In the genomic region with DNA sequence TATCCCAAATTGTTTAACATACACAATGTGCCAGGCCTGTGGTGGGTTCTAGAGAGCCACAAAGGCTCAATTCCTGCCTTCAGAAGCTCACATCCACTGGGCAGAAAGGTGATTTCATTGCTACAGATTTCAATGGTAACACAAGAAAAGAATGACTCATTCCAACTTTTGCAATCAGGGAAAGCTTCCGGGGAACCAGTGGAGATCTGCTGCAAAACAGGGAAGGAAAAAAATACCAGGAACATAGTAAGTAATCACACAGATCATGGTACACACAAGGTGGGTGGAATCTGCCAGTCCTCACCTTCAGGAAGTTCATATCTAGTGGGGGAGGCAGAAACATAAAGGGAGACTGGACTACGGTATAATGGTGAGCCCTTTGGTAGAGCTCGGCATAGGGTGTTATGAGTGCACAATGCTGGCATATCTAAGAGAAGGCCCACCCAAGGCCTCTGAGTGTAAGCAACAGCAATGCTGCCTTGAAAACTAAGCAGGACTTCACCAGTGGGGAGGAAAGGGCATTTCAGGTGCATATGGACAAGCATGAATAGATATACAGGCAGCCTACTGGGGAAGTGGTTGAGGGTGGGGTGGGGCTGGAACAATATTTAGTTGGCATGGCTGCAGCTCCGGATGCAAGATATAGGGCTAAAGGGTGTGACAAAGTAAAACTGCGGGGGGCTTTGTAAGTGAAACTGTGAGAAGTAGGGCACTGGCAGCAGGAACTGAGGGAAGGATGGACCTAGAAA, we compare ENCODE assay signal across 9 cellular contexts. TPM values are rescaled to one million over a fixed set of nuclear protein-coding genes. Genes with fewer than 3 reads are reported as not detected.
A peak's percentile ranks its signal among the peaks of the same experiment; 100 is the strongest.
DNase-seq lines count a peak whose midpoint lies in the region; ATAC-seq and TF ChIP-seq lines count a peak whose summit lies in the region.
"Had no signal": no experiment of that assay in that cellular context is flagged by ENCODE, and none has a peak within 500 bp of the region (broad histone marks: within the 10 kb centered on the region; RNA-seq: fewer than 3 reads in every experiment).

No MANE protein-coding gene starts in this region.

- no peak for ATAC-seq in lung (ENCODE audit: insufficient read depth, low FRiP score)

- intact Hi-C loops in CD14-positive monocyte (cut with micrococcal nuclease): loop anchor here in 1 of 2 donors (10.0 kb wide), 1 partner anchor 51 kb away; no protein-coding TSS in a partner anchor

- peaks cover 60% of the 10 kb centered on the region for H4K20me1 ChIP-seq in MM.1S (ENCODE audit: insufficient read depth, low read length)

- H3K9me3 ChIP-seq in MM.1S (replicated peaks; ENCODE audit: insufficient read depth, low read length) (no peaks in the 10 kb centered on the region), lung (ENCODE audit: control insufficient read depth in 2 of 2, insufficient read depth in 1 of 2, low read length in 1 of 2) (no peaks in the 10 kb centered on the region)

- H3K27me3 Mint-ChIP-seq in CD14-positive monocyte (ENCODE audit: low read depth in 3 of 3): no peaks in the 10 kb centered on the region

- H3F3A ChIP-seq in MM.1S (ENCODE audit: insufficient read depth, low read length): peaks cover 23% of the 10 kb centered on the region

- peak overlapping the region; percentile 19; the same call in 1 of the 2 replicates for H3K27ac ChIP-seq in MM.1S (ENCODE audit: low read length)
- peak overlapping the region; percentile 64 to 73 for H3K27ac ChIP-seq in lung (ENCODE audit: low read depth in 1 of 2, low read length in 1 of 2)

- H3K27me3 ChIP-seq in MM.1S (replicated peaks; ENCODE audit: insufficient read depth, low read length) (no peaks in the 10 kb centered on the region), lung (ENCODE audit: control insufficient read depth, insufficient read depth) (no peaks in the 10 kb centered on the region)

- peaks cover 100% of the 10 kb centered on the region for H3K79me2 ChIP-seq in MM.1S (ENCODE audit: low read length)

- H3K36me3 Mint-ChIP-seq in CD14-positive monocyte: peaks cover 0 to 3% of the 10 kb centered on the region in 2 donors

- H3K4me3 Mint-ChIP-seq in CD14-positive monocyte: no peak overlapping the region

- peak overlapping the region; percentile 58 to 91 (median 83) for H3K27ac Mint-ChIP-seq in CD14-positive monocyte

- peaks cover 35% of the 10 kb centered on the region for H3K4me1 Mint-ChIP-seq in CD14-positive monocyte

- peaks cover 13% of the 10 kb centered on the region for H3K36me3 ChIP-seq in MM.1S (replicated peaks; ENCODE audit: insufficient read depth, low read length)
- H3K36me3 ChIP-seq in lung (ENCODE audit: control insufficient read depth in 2 of 2, insufficient read depth in 2 of 2, low read length in 2 of 2): no peaks in the 10 kb centered on the region

- peaks cover 0 to 2% (median 0%) of the 10 kb centered on the region in 7 donors for H3K9me3 Mint-ChIP-seq in CD14-positive monocyte

- H3K9ac ChIP-seq in MM.1S (ENCODE audit: low read length): no peak overlapping the region

- WGBS in lung, 2 donors: 73 to 74% methylated on average over 5 of the region's 5 CpGs

- H3K4me1 ChIP-seq in MM.1S (ENCODE audit: low read length) (peaks cover 51% of the 10 kb centered on the region), lung (ENCODE audit: control insufficient read depth in 2 of 2, insufficient read depth in 2 of 2, low read length in 2 of 2) (peaks cover 0 to 26% of the 10 kb centered on the region in 2 donors)

- no peak overlapping the region for H3K4me2 ChIP-seq in MM.1S (ENCODE audit: low read depth, low read length)

- no peak for TF ChIP-seq CTCF in CD14-positive monocyte (IDR thresholded peaks at IDR 0.05)
- TF ChIP-seq CTCF in MM.1S (IDR thresholded peaks at IDR 0.05; ENCODE audit: low read length): no peak
- TF ChIP-seq CTCF in lung (IDR thresholded peaks at IDR 0.05; ENCODE audit: control extremely low read depth, extremely low read depth): no peak

- H2AFZ ChIP-seq in MM.1S (ENCODE audit: low read length): no peak overlapping the region

- DNase-seq in CD14-positive monocyte (ENCODE audit: low spot score) (no peak), MM.1S (no peak), astrocyte of the hippocampus (ENCODE audit: low read depth, low spot score) (peak; percentile 16), lung (ENCODE audit: low spot score) (no peak), islet precursor cell (no peak), NOMO-1 treated with dmso at 0.1 percent for 144 hours (lab: John Stamatoyannopoulos, UW; ENCODE audit: unreplicated experiment) (no peak), amygdala (lab: John Stamatoyannopoulos, UW) (no peak), 8988T (no peak)
- DNase-seq: NCI-H1694 had no signal

- H3K4me3 ChIP-seq in MM.1S (ENCODE audit: low read length): no peak overlapping the region
- no peak overlapping the region for H3K4me3 ChIP-seq in lung

- no peaks in the 10 kb centered on the region for H3K9me2 ChIP-seq in MM.1S (replicated peaks; ENCODE audit: insufficient read depth, low read length)

RNA-seq across cellular contexts. Expression of gene GPRIN3, which starts 24.2 kb away (rescaled TPM):
- 1 to 10 TPM; 1.1 to 3.3 TPM for polyA plus RNA-seq in CD14-positive monocyte
- 10 to 100 TPM in 1 of 2 donors, 1 to 10 TPM in 1; 5.4 to 14.4 TPM for total RNA-seq in lung
- polyA plus RNA-seq in lung: 1 to 10 TPM; 1.6 to 3.2 TPM
